Comparison of ENCODE assay signal across 8 cellular contexts in the genomic region with DNA sequence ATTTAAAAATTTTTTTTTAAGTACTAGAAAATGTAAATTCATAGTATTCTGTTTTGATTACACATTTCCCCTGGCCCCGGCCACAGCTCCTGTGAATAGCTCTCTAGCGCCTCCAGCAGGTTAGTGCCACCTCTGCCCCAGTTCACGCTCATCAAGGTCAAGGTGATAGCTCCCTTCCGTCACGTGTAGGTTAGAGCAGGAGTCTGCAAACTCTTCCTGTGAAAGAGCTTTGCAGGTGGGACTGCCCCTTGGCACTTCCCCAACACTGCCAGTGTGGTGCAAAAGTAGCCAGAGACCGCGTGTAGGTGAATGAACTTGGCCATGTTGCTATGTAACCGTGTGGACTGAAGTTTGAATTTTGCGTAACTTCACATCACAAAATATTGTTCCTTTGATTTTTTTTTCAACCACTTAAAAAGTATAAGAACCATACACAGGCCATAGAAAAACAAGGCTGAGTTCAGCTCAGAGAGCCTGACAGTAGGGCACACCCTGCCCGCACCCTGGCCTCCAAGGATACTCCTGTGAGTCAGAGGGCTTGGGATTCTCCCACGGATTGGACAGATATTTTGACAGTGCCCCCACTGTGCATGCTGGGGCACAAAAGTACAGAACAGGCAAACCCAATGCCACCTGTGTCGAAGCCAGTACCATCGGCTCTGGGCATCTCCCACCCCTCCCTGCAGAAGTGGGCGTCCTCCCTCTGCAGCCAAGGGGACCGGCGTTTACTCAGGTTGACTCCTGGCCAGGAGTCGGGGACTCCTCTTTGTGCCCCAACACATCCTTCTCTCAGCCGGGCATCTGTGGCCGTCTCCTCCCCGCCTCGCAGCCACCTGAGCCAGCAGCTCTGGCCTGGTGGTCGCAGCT.
DNase-seq lines count a peak whose midpoint lies in the region; ATAC-seq and TF ChIP-seq lines count a peak whose summit lies in the region.

No MANE protein-coding gene starts in this region.

- no peaks in the 10 kb centered on the region for H3K9me3 Mint-ChIP-seq in CD4-positive, CD25-positive, alpha-beta regulatory T cell
- H3K9me3 Mint-ChIP-seq in mesothelial cell of epicardium, result no peaks in the 10 kb centered on the region

- H3K4me1 Mint-ChIP-seq in CD4-positive, CD25-positive, alpha-beta regulatory T cell, result peaks cover 5 to 27% (median 14%) of the 10 kb centered on the region in 4 donors
- no peaks in the 10 kb centered on the region for H3K4me1 Mint-ChIP-seq in mesothelial cell of epicardium

- WGBS in mammary epithelial cell (ENCODE audit: low coverage, missing lambda C conversion rate), result 94% methylated on average over 20 of the region's 22 CpGs
- WGBS in suprapubic skin, result 80% methylated on average over 20 of the region's 22 CpGs

- TF ChIP-seq CTCF in VCaP (conservative IDR thresholded peaks at IDR 0.05) (peak; percentile 86), mammary epithelial cell (conservative IDR thresholded peaks at IDR 0.05 in 1 of 2, IDR thresholded peaks at IDR 0.05 in 1 of 2; ENCODE audit: extremely low read depth in 1 of 2, insufficient read depth in 1 of 2, low read depth in 1 of 2, low read length in 2 of 2) (peak; percentile 41 to 53), mesothelial cell of epicardium (IDR thresholded peaks at IDR 0.05; ENCODE audit: unreplicated experiment) (peak; percentile 46), suprapubic skin (IDR thresholded peaks at IDR 0.05) (peak; percentile 43 to 52)

- peak; percentile 56 to 88 (median 74) for DNase-seq in CD4-positive, CD25-positive, alpha-beta regulatory T cell
- DNase-seq in HT1080 (ENCODE audit: low read depth) (peak; percentile 12), mammary epithelial cell (peak; percentile 12), mesothelial cell of epicardium (ENCODE audit: low spot score in 2 of 2, unreplicated experiment in 2 of 2) (no peak), suprapubic skin (ENCODE audit: low spot score in 2 of 2) (no peak), NCI-H128 (lab: John Stamatoyannopoulos, UW; ENCODE audit: unreplicated experiment) (no peak)

- BruUV-seq in mammary epithelial cell (replicated peaks; lab: Mats Ljungman, UMichigan), result no TSS peak

- H3K36me3 ChIP-seq in CD4-positive, CD25-positive, alpha-beta regulatory T cell (ENCODE audit: control insufficient read depth, insufficient read depth, low read length), result peaks cover 10% of the 10 kb centered on the region
- H3K36me3 ChIP-seq in mammary epithelial cell (ENCODE audit: insufficient read depth, low read length) (no peaks in the 10 kb centered on the region), suprapubic skin (peaks cover 40% of the 10 kb centered on the region)

- H3K4me1 ChIP-seq in CD4-positive, CD25-positive, alpha-beta regulatory T cell (ENCODE audit: control insufficient read depth, insufficient read depth, low read length, poor library complexity, severe bottlenecking), result peaks cover 5% of the 10 kb centered on the region
- H3K4me1 ChIP-seq in mammary epithelial cell (ENCODE audit: insufficient read depth, low read length), result peaks cover 27% of the 10 kb centered on the region
- H3K4me1 ChIP-seq in suprapubic skin, result peaks cover 24% of the 10 kb centered on the region

- no peaks in the 10 kb centered on the region for H4K20me1 ChIP-seq in mammary epithelial cell (ENCODE audit: insufficient read depth, low read length)

- TF ChIP-seq POLR2A in suprapubic skin (IDR thresholded peaks at IDR 0.05), result no peak

- H3K27ac ChIP-seq in CD4-positive, CD25-positive, alpha-beta regulatory T cell (ENCODE audit: insufficient read depth, low read length, poor library complexity, severe bottlenecking), result no peak overlapping the region
- H3K27ac ChIP-seq in VCaP (no peak overlapping the region), mammary epithelial cell (ENCODE audit: insufficient read depth, low read depth, low read length) (no peak overlapping the region), suprapubic skin (peak overlapping the region; percentile 24)

- H3K4me2 ChIP-seq in mammary epithelial cell (ENCODE audit: insufficient read depth, low read depth, low read length), result no peak overlapping the region

- intact Hi-C loops in mammary epithelial cell (cut with micrococcal nuclease), result no loop called here

- CTCF ChIA-PET in mammary epithelial cell (lab: Charles Lee; ENCODE audit: low non-redundant PET), result interaction anchor here (0.7 kb wide), 1 partner anchor 474 kb away, joined by 3 read pairs; no protein-coding TSS in a partner anchor

- H3K27ac Mint-ChIP-seq in CD4-positive, CD25-positive, alpha-beta regulatory T cell, result no peak overlapping the region
- H3K27ac Mint-ChIP-seq in mesothelial cell of epicardium, result no peak overlapping the region

- H2AFZ ChIP-seq in mammary epithelial cell (ENCODE audit: low read depth, low read length), result no peak overlapping the region

- no peak overlapping the region for H3K4me3 ChIP-seq in CD4-positive, CD25-positive, alpha-beta regulatory T cell (ENCODE audit: low read depth, low read length)
- H3K4me3 ChIP-seq in mammary epithelial cell (replicated peaks in 1 of 3; ENCODE audit: insufficient read depth in 1 of 3, low read depth in 2 of 3, low read length in 3 of 3) (no peak overlapping the region), suprapubic skin (no peak overlapping the region)

- dilution Hi-C loops in mammary epithelial cell (cut with HindIII; ENCODE audit: low sequenced_read_pairs), result loop anchor here (5.0 kb wide), 1 partner anchor 37 kb away; no protein-coding TSS in a partner anchor

- peaks cover 35% of the 10 kb centered on the region for H3K36me3 Mint-ChIP-seq in CD4-positive, CD25-positive, alpha-beta regulatory T cell
- H3K36me3 Mint-ChIP-seq in mesothelial cell of epicardium, result peaks cover 18% of the 10 kb centered on the region

- peak; percentile 77 to 81 for ATAC-seq in CD4-positive, CD25-positive, alpha-beta regulatory T cell (ENCODE audit: low read depth in 2 of 2)
- no peak for ATAC-seq in GM18502 (IDR thresholded peaks at IDR 0.05; ENCODE audit: poor library complexity, unreplicated experiment)

- no peak overlapping the region for H3K4me3 Mint-ChIP-seq in CD4-positive, CD25-positive, alpha-beta regulatory T cell
- H3K4me3 Mint-ChIP-seq in mesothelial cell of epicardium, result no peak overlapping the region

- in situ Hi-C loops in mammary epithelial cell (cut with MboI; ENCODE audit: low sequenced_read_pairs in 2 of 2), result no loop called here

- no peak for TF ChIP-seq EP300 in suprapubic skin (IDR thresholded peaks at IDR 0.05)

- H3K9ac ChIP-seq in mammary epithelial cell (ENCODE audit: insufficient read depth, low read length), result no peak overlapping the region

- H3K9me3 ChIP-seq in CD4-positive, CD25-positive, alpha-beta regulatory T cell (ENCODE audit: control insufficient read depth in 2 of 2, low read length in 2 of 2), result no peaks in the 10 kb centered on the region
- H3K9me3 ChIP-seq in mammary epithelial cell (replicated peaks; ENCODE audit: insufficient read depth, low read length) (no peaks in the 10 kb centered on the region), suprapubic skin (no peaks in the 10 kb centered on the region)

- H3K27me3 Mint-ChIP-seq in CD4-positive, CD25-positive, alpha-beta regulatory T cell, result no peaks in the 10 kb centered on the region
- no peaks in the 10 kb centered on the region for H3K27me3 Mint-ChIP-seq in mesothelial cell of epicardium (ENCODE audit: low read depth)

- no peaks in the 10 kb centered on the region for H3K79me2 ChIP-seq in mammary epithelial cell (ENCODE audit: insufficient read depth, low read length)

- no peaks in the 10 kb centered on the region for H3K27me3 ChIP-seq in CD4-positive, CD25-positive, alpha-beta regulatory T cell (ENCODE audit: control insufficient read depth, insufficient read depth, low read length)
- H3K27me3 ChIP-seq in mammary epithelial cell (ENCODE audit: insufficient read depth, low read length), result no peaks in the 10 kb centered on the region
- no peaks in the 10 kb centered on the region for H3K27me3 ChIP-seq in suprapubic skin

Comparison
In these comparisons a context has a peak if more than half of its experiments do, and no peak if none do; other contexts are left out.
1. DNase-seq: peak in CD4-positive, CD25-positive, alpha-beta regulatory T cell (3 of 3), HT1080 (single experiment) and mammary epithelial cell (single experiment); none in mesothelial cell of epicardium (0 of 2), suprapubic skin (0 of 2) and NCI-H128 (single experiment).
2. Peak in every context shown above with its lines, with median percentiles within 50 percentile points of each other: CTCF ChIP-seq.